8 cellular contexts compared by ENCODE assay signal in the genomic region with DNA sequence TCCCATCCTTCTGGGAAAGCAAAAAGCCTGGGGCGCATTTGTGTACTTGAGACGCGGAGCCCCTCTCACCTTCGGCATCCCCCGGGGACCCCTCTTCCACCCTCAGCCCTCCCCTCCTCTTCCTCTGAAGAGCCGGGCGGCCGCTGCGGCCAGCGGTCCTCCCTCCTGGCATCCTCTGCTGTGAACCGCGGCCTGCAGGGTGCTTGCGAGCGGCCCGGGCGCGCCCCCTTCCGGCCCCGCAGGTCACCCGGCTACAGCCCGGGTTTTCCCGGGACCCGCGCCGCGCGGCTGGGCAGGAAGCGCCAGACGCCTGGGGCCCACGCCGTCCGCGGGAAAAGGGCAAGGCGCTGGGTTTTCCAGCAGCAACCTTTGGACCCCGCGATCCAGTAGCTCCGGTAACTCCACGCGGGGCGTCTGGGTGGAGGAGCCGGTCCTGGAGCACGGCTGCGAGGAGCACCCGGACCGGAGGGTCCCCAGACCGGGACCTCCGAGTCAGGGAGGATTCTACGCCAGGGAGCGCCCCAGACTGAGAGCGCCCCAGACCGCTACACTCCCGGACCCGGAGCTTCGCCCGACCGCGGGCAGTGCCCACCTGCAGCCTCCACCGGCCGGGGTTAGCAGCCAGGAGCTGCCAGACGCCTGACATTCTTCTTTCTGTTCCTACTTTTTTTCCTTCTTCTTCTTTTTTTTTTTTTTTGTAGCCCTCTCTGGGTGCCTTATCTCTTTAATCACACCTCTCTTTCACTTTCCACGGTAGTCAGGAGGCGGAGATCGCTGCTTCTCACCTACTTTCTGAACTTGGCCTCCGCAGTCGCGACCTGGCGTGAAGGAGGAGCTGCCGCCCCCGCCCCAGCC. TPM values are rescaled to one million over a fixed set of nuclear protein-coding genes. Genes with fewer than 3 reads are reported as not detected.
DNase-seq lines count a peak whose midpoint lies in the region.

A gene with protein sequence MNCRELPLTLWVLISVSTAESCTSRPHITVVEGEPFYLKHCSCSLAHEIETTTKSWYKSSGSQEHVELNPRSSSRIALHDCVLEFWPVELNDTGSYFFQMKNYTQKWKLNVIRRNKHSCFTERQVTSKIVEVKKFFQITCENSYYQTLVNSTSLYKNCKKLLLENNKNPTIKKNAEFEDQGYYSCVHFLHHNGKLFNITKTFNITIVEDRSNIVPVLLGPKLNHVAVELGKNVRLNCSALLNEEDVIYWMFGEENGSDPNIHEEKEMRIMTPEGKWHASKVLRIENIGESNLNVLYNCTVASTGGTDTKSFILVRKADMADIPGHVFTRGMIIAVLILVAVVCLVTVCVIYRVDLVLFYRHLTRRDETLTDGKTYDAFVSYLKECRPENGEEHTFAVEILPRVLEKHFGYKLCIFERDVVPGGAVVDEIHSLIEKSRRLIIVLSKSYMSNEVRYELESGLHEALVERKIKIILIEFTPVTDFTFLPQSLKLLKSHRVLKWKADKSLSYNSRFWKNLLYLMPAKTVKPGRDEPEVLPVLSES (plus strand): TSS at position 271 of the 855 bp plus-strand sequence. CDS start 6,865 bp downstream, outside the sequence.

- 1 to 2% methylated on average over 60 to 69 of the region's 69 CpGs for WGBS in GM23248 (ENCODE audit: low coverage in 1 of 2, low lambda C conversion rate in 2 of 2, missing lambda C conversion rate in 2 of 2), 2 experiments
- no CpG with 5 or more reads among the region's 69 CpGs for WGBS in iPS DF 6.9 (ENCODE audit: insufficient coverage, insufficient read length)

- peak within 1 kb of the TSS; percentile 81 for H3K9ac ChIP-seq in GM23248

- DNase-seq in GM04504 (ENCODE audit: low read depth): peak; percentile 29
- DNase-seq in GM23248: peak; percentile 92
- DNase-seq in Kasumi-1 (lab: John Stamatoyannopoulos, UW): peak; percentile 23 to 66
- peak; percentile 44 for DNase-seq in T-helper 22 cell (ENCODE audit: low read depth)
- peak; percentile 92 for DNase-seq in astrocyte of the hippocampus (ENCODE audit: low read depth, low spot score)
- DNase-seq in iPS DF 6.9 (ENCODE audit: low read depth, low spot score): peak; percentile 29
- DNase-seq in skeletal muscle cell (ENCODE audit: low read depth): peak; percentile 33
- no peak for DNase-seq in KBM-7

- H4K20me1 ChIP-seq in GM23248 (ENCODE audit: insufficient read depth): no peaks in the 10 kb centered on the region

- H3K9me3 ChIP-seq in GM23248 (ENCODE audit: low read depth) (no peaks in the 10 kb centered on the region), iPS DF 6.9 (ENCODE audit: control insufficient read depth, insufficient read depth, low read length) (no peaks in the 10 kb centered on the region)

- no peak within 1 kb of the TSS for H3K27ac ChIP-seq in GM23248
- H3K27ac ChIP-seq in iPS DF 6.9 (ENCODE audit: low read length): no peak within 1 kb of the TSS

- no peaks in the 10 kb centered on the region for H3K9me2 ChIP-seq in GM23248 (ENCODE audit: insufficient read depth)

- H3K4me2 ChIP-seq in GM23248 (ENCODE audit: unreplicated experiment): peak within 1 kb of the TSS; percentile 96

- no peaks in the 10 kb centered on the region for H3K79me2 ChIP-seq in GM23248 (ENCODE audit: insufficient read depth)

- no peaks in the 10 kb centered on the region for H3K36me3 ChIP-seq in GM23248 (ENCODE audit: low read depth)
- no peaks in the 10 kb centered on the region for H3K36me3 ChIP-seq in iPS DF 6.9 (ENCODE audit: control insufficient read depth, insufficient read depth, low read length)

- H3K27me3 ChIP-seq in GM23248 (replicated peaks; ENCODE audit: insufficient read depth): 0 out of 2 replicates have a peak, but pooled peaks cover 4% of the 10 kb centered on the region
- no peaks in the 10 kb centered on the region for H3K27me3 ChIP-seq in iPS DF 6.9 (ENCODE audit: control insufficient read depth, insufficient read depth, low read length)

- H3F3A ChIP-seq in GM23248 (ENCODE audit: insufficient read depth): no peaks in the 10 kb centered on the region

- H2AFZ ChIP-seq in GM23248: peak within 1 kb of the TSS; percentile 96

- in situ Hi-C loops in GM23248 (cut with MboI): loop anchor here (10.0 kb wide), 1 partner anchor 101 kb away; no protein-coding TSS in a partner anchor
- in situ Hi-C loops in KBM-7 (cut with MboI; ENCODE audit: low pct_unique_long_range_greater_than_20kb, low sequenced_read_pairs): no loop called here

- H3K4me3 ChIP-seq in GM23248 (peak within 1 kb of the TSS; percentile 91), iPS DF 6.9 (ENCODE audit: low read length) (peak within 1 kb of the TSS; percentile 46; the same call in 1 of the 2 replicates), skeletal muscle cell (ENCODE audit: low read depth, low read length) (peak within 1 kb of the TSS; percentile 69)

- no peaks in the 10 kb centered on the region for H3K4me1 ChIP-seq in GM23248 (ENCODE audit: insufficient read depth)
- no peaks in the 10 kb centered on the region for H3K4me1 ChIP-seq in iPS DF 6.9 (ENCODE audit: control insufficient read depth, insufficient read depth, low read length)

RNA-seq across cellular contexts. Expression of the gene that starts here (rescaled TPM):
- 1.5 and 1.6 TPM in 2 replicates for total RNA-seq in GM23248 (2014; rRNA removed; shearing (Covaris generic))
- polyA plus RNA-seq in GM23248 (2016; fragmentation: Nextera tagmentation; extraction: Ambion mirVana): 1.1 and 2.1 TPM in 2 replicates
